8 cellular contexts compared by ENCODE assay signal in genomic region chr7:101153969-101154692, GRCh38. TPM values are rescaled to one million over a fixed set of nuclear protein-coding genes. Genes with fewer than 3 reads are reported as not detected.
DNase-seq lines count a peak whose midpoint lies in the region; ATAC-seq and TF ChIP-seq lines count a peak whose summit lies in the region.

Gene AP1S1, plus strand, starts transcription at chr7:101154476. Its CDS starts 39 bp downstream, at chr7:101154515.

- H3K27me3 ChIP-seq in GM23338 (ENCODE audit: insufficient read depth) (peaks cover 12% of the 10 kb centered on the region; the same call in 1 of the 2 replicates), RWPE2 (ENCODE audit: insufficient read depth, poor library complexity, severe bottlenecking) (no peaks in the 10 kb centered on the region)

- H3K4me3 ChIP-seq in GM23338 (peak within 1 kb of the TSS; percentile 79), RWPE2 (ENCODE audit: severe bottlenecking) (peak within 1 kb of the TSS; percentile 57), fibroblast of mammary gland (ENCODE audit: control insufficient read depth, low read depth, low read length) (peak within 1 kb of the TSS; percentile 80)

- peak; percentile 100 for DNase-seq in DMS53 (lab: John Stamatoyannopoulos, UW)
- peak; percentile 100 for DNase-seq in GM23338 (ENCODE audit: low spot score)
- peak; percentile 94 for DNase-seq in LoVo (ENCODE audit: low spot score)
- DNase-seq in RWPE2 (ENCODE audit: low spot score) = peak; percentile 93
- peak; percentile 92 for DNase-seq in activated T-helper 2 cell treated with anti-CD3 and anti-CD28 coated beads, Interferon-gamma antibody, Interleukin-2, Interleukin-4, amounts not matched to agents 10 μg/mL and 5 μg/mL and 100 μg/mL, durations not matched to agents 14 hours and 24 hours and 36 hours (ENCODE audit: low spot score)
- DNase-seq in fibroblast of mammary gland (ENCODE audit: low read depth) = peak; percentile 87
- peak; percentile 79 to 97 (median 89) for DNase-seq in naive thymus-derived CD8-positive, alpha-beta T cell
- peak; percentile 89 for DNase-seq in stimulated activated naive B cell treated with anti-CD40 and anti-IgM and Interleukin-4, amounts not matched to agents 10 μg/mL and 1 μg/mL and 100 μg/mL, for 72 hours

- no peaks in the 10 kb centered on the region; the same call in 1 of the 2 replicates for H3K36me3 ChIP-seq in GM23338 (ENCODE audit: insufficient read depth)
- H3K36me3 ChIP-seq in RWPE2 (ENCODE audit: low read depth) = peaks cover 33% of the 10 kb centered on the region

- peak within 1 kb of the TSS; percentile 0 for H3K27ac Mint-ChIP-seq in GM23338
- H3K27ac Mint-ChIP-seq in activated T-helper 2 cell treated with anti-CD3 and anti-CD28 coated beads, Interferon-gamma antibody, Interleukin-2, Interleukin-4, amounts not matched to agents 10 μg/mL and 5 μg/mL and 100 μg/mL, durations not matched to agents 14 hours and 24 hours and 36 hours = peak within 1 kb of the TSS; percentile 74
- peak within 1 kb of the TSS; percentile 11 to 94 (median 90) for H3K27ac Mint-ChIP-seq in naive thymus-derived CD8-positive, alpha-beta T cell
- H3K27ac Mint-ChIP-seq in stimulated activated naive B cell treated with anti-CD40 and anti-IgM and Interleukin-4, amounts not matched to agents 10 μg/mL and 1 μg/mL and 100 μg/mL, for 72 hours = peak within 1 kb of the TSS; percentile 90

- peaks cover 14% of the 10 kb centered on the region for H3K79me2 ChIP-seq in GM23338 (replicated peaks; ENCODE audit: insufficient read depth)

- POLR2A ChIA-PET in naive thymus-derived CD8-positive, alpha-beta T cell (lab: Charles Lee) = no interaction called here

- peak within 1 kb of the TSS; percentile 38 for H2AFZ ChIP-seq in GM23338

- H4K20me1 ChIP-seq in GM23338 (replicated peaks; ENCODE audit: insufficient read depth) = no peaks in the 10 kb centered on the region

- TF ChIP-seq CTCF in GM23338 (conservative IDR thresholded peaks at IDR 0.05; ENCODE audit: low read depth in 2 of 2) (no peak), RWPE2 (IDR thresholded peaks at IDR 0.05; ENCODE audit: poor library complexity, severe bottlenecking) (no peak), fibroblast of mammary gland (conservative IDR thresholded peaks at IDR 0.05; ENCODE audit: control insufficient read depth, insufficient read depth, low read depth, low read length) (no peak)

- H3K4me3 Mint-ChIP-seq in GM23338 = peak within 1 kb of the TSS; percentile 80
- H3K4me3 Mint-ChIP-seq in activated T-helper 2 cell treated with anti-CD3 and anti-CD28 coated beads, Interferon-gamma antibody, Interleukin-2, Interleukin-4, amounts not matched to agents 10 μg/mL and 5 μg/mL and 100 μg/mL, durations not matched to agents 14 hours and 24 hours and 36 hours (ENCODE audit: low read depth) = peak within 1 kb of the TSS; percentile 83
- peak within 1 kb of the TSS; percentile 72 to 90 (median 86) for H3K4me3 Mint-ChIP-seq in naive thymus-derived CD8-positive, alpha-beta T cell
- H3K4me3 Mint-ChIP-seq in stimulated activated naive B cell treated with anti-CD40 and anti-IgM and Interleukin-4, amounts not matched to agents 10 μg/mL and 1 μg/mL and 100 μg/mL, for 72 hours = peak within 1 kb of the TSS; percentile 89 to 91

- peaks cover 33% of the 10 kb centered on the region for H3K27me3 Mint-ChIP-seq in GM23338 (ENCODE audit: insufficient read depth, low read depth, poor library complexity)
- H3K27me3 Mint-ChIP-seq in activated T-helper 2 cell treated with anti-CD3 and anti-CD28 coated beads, Interferon-gamma antibody, Interleukin-2, Interleukin-4, amounts not matched to agents 10 μg/mL and 5 μg/mL and 100 μg/mL, durations not matched to agents 14 hours and 24 hours and 36 hours (ENCODE audit: low read depth) = peaks cover 15% of the 10 kb centered on the region
- H3K27me3 Mint-ChIP-seq in naive thymus-derived CD8-positive, alpha-beta T cell = peaks cover 3 to 11% (median 8%) of the 10 kb centered on the region in 5 donors
- H3K27me3 Mint-ChIP-seq in stimulated activated naive B cell treated with anti-CD40 and anti-IgM and Interleukin-4, amounts not matched to agents 10 μg/mL and 1 μg/mL and 100 μg/mL, for 72 hours = peaks cover 9 to 12% of the 10 kb centered on the region in 2 donors

- H3K9me2 ChIP-seq in GM23338 (ENCODE audit: insufficient read depth) = peaks cover 4% of the 10 kb centered on the region; the same call in 1 of the 2 replicates

- peak within 1 kb of the TSS; percentile 99 for H3K4me2 ChIP-seq in GM23338

- peaks cover 20% of the 10 kb centered on the region for H3K36me3 Mint-ChIP-seq in GM23338 (ENCODE audit: low read depth)
- H3K36me3 Mint-ChIP-seq in activated T-helper 2 cell treated with anti-CD3 and anti-CD28 coated beads, Interferon-gamma antibody, Interleukin-2, Interleukin-4, amounts not matched to agents 10 μg/mL and 5 μg/mL and 100 μg/mL, durations not matched to agents 14 hours and 24 hours and 36 hours (ENCODE audit: low read depth) = peaks cover 25% of the 10 kb centered on the region
- peaks cover 0 to 16% (median 6%) of the 10 kb centered on the region in 3 donors for H3K36me3 Mint-ChIP-seq in naive thymus-derived CD8-positive, alpha-beta T cell
- peaks cover 13 to 30% of the 10 kb centered on the region in 2 donors for H3K36me3 Mint-ChIP-seq in stimulated activated naive B cell treated with anti-CD40 and anti-IgM and Interleukin-4, amounts not matched to agents 10 μg/mL and 1 μg/mL and 100 μg/mL, for 72 hours

- H3K27ac ChIP-seq in GM23338 (ENCODE audit: low read depth) (no peak within 1 kb of the TSS), RWPE2 (ENCODE audit: poor library complexity, severe bottlenecking) (peak within 1 kb of the TSS; percentile 77)

- peaks cover 11% of the 10 kb centered on the region; the same call in 2 of the 3 replicates for H3K9me3 Mint-ChIP-seq in GM23338
- peaks cover 4% of the 10 kb centered on the region for H3K9me3 Mint-ChIP-seq in activated T-helper 2 cell treated with anti-CD3 and anti-CD28 coated beads, Interferon-gamma antibody, Interleukin-2, Interleukin-4, amounts not matched to agents 10 μg/mL and 5 μg/mL and 100 μg/mL, durations not matched to agents 14 hours and 24 hours and 36 hours
- no peaks in the 10 kb centered on the region for H3K9me3 Mint-ChIP-seq in naive thymus-derived CD8-positive, alpha-beta T cell
- H3K9me3 Mint-ChIP-seq in stimulated activated naive B cell treated with anti-CD40 and anti-IgM and Interleukin-4, amounts not matched to agents 10 μg/mL and 1 μg/mL and 100 μg/mL, for 72 hours = peaks cover 3 to 4% of the 10 kb centered on the region in 2 donors

- peak; percentile 89 for ATAC-seq in GM23338
- ATAC-seq in RWPE2 (ENCODE audit: low read depth) = peak; percentile 85
- peak; percentile 84 to 91 for ATAC-seq in naive thymus-derived CD8-positive, alpha-beta T cell
- ATAC-seq in stimulated activated naive B cell treated with anti-CD40 and anti-IgM and Interleukin-4, amounts not matched to agents 10 μg/mL and 1 μg/mL and 100 μg/mL, for 72 hours (replicated peaks) = peak; percentile 87 to 89

- intact Hi-C loops in activated T-helper 2 cell treated with anti-CD3 and anti-CD28 coated beads, Interferon-gamma antibody, Interleukin-2, Interleukin-4, amounts not matched to agents 10 μg/mL and 5 μg/mL and 100 μg/mL, durations not matched to agents 14 hours and 24 hours and 36 hours (cut with micrococcal nuclease) = loop anchor here (1.0 kb wide), 2 partner anchors 10 to 11 kb away; partner anchors contain the start of gene VGF

- H3K9me3 ChIP-seq in RWPE2 (ENCODE audit: severe bottlenecking) = no peaks in the 10 kb centered on the region

- H3K4me1 ChIP-seq in GM23338 (ENCODE audit: insufficient read depth) (peaks cover 28% of the 10 kb centered on the region), RWPE2 (ENCODE audit: insufficient read depth, poor library complexity, severe bottlenecking) (peaks cover 23% of the 10 kb centered on the region)

- peaks cover 27% of the 10 kb centered on the region for H3K4me1 Mint-ChIP-seq in GM23338
- peaks cover 13% of the 10 kb centered on the region for H3K4me1 Mint-ChIP-seq in activated T-helper 2 cell treated with anti-CD3 and anti-CD28 coated beads, Interferon-gamma antibody, Interleukin-2, Interleukin-4, amounts not matched to agents 10 μg/mL and 5 μg/mL and 100 μg/mL, durations not matched to agents 14 hours and 24 hours and 36 hours (ENCODE audit: low read depth)
- peaks cover 10 to 16% (median 13%) of the 10 kb centered on the region in 4 donors for H3K4me1 Mint-ChIP-seq in naive thymus-derived CD8-positive, alpha-beta T cell
- peaks cover 14 to 41% of the 10 kb centered on the region in 2 donors for H3K4me1 Mint-ChIP-seq in stimulated activated naive B cell treated with anti-CD40 and anti-IgM and Interleukin-4, amounts not matched to agents 10 μg/mL and 1 μg/mL and 100 μg/mL, for 72 hours

- peaks cover 22% of the 10 kb centered on the region for H3F3A ChIP-seq in GM23338 (replicated peaks; ENCODE audit: low read depth)

TF ChIP-seq in GM23338, 12 proteins besides CTCF, POLR2A, EP300 and RAD21:
- no peak for TF ChIP-seq STAT1 (IDR thresholded peaks at IDR 0.05; ENCODE audit: unreplicated experiment)
- no peak for TF ChIP-seq EZH2 (IDR thresholded peaks at IDR 0.05; ENCODE audit: low read depth, unreplicated experiment)
- TF ChIP-seq NANOG (IDR thresholded peaks at IDR 0.05; ENCODE audit: borderline replicate concordance) = no peak
- TF ChIP-seq CREB1 (CRISPR knock-in tag; IDR thresholded peaks at IDR 0.05; ENCODE audit: low read depth) = no peak
- peak; percentile 55; the same call in 1 of the 2 replicates for TF ChIP-seq POLR2AphosphoS5 (IDR thresholded peaks at IDR 0.05; ENCODE audit: low read depth)

RNA-seq across cellular contexts. Expression of gene AP1S1, which starts in this region (rescaled TPM):
- 60.6 and 62.9 TPM in 2 replicates for total RNA-seq in GM23338 (2014; rRNA removed; shearing (Covaris generic))
- polyA plus RNA-seq in GM23338 (2016; fragmentation: Nextera tagmentation; extraction: Ambion mirVana) = 11.5 and 12.2 TPM in 2 replicates
- total RNA-seq in activated T-helper 2 cell treated with anti-CD3 and anti-CD28 coated beads, Interferon-gamma antibody, Interleukin-2, Interleukin-4, amounts not matched to agents 10 μg/mL and 5 μg/mL and 100 μg/mL, durations not matched to agents 14 hours and 24 hours and 36 hours = 41.8 and 42.8 TPM in 2 replicates
- total RNA-seq in naive thymus-derived CD8-positive, alpha-beta T cell = 1 to 10 TPM; 8.0 to 9.9 TPM
- polyA plus RNA-seq in naive thymus-derived CD8-positive, alpha-beta T cell = 1 to 10 TPM; 3.3 to 4.6 (median 3.8) TPM

Comparison
In these comparisons a context has a peak if more than half of its experiments do, and no peak if none do; other contexts are left out.
1. H3K27ac Mint-ChIP-seq: peak in every context shown above with its lines; median percentile 90 in naive thymus-derived CD8-positive, alpha-beta T cell; 90 in stimulated activated naive B cell treated with anti-CD40 and anti-IgM and Interleukin-4, amounts not matched to agents 10 μg/mL and 1 μg/mL and 100 μg/mL, for 72 hours; 74 in activated T-helper 2 cell treated with anti-CD3 and anti-CD28 coated beads, Interferon-gamma antibody, Interleukin-2, Interleukin-4, amounts not matched to agents 10 μg/mL and 5 μg/mL and 100 μg/mL, durations not matched to agents 14 hours and 24 hours and 36 hours; 0 in GM23338.